19 cellular contexts compared by ENCODE assay signal in the genomic region with DNA sequence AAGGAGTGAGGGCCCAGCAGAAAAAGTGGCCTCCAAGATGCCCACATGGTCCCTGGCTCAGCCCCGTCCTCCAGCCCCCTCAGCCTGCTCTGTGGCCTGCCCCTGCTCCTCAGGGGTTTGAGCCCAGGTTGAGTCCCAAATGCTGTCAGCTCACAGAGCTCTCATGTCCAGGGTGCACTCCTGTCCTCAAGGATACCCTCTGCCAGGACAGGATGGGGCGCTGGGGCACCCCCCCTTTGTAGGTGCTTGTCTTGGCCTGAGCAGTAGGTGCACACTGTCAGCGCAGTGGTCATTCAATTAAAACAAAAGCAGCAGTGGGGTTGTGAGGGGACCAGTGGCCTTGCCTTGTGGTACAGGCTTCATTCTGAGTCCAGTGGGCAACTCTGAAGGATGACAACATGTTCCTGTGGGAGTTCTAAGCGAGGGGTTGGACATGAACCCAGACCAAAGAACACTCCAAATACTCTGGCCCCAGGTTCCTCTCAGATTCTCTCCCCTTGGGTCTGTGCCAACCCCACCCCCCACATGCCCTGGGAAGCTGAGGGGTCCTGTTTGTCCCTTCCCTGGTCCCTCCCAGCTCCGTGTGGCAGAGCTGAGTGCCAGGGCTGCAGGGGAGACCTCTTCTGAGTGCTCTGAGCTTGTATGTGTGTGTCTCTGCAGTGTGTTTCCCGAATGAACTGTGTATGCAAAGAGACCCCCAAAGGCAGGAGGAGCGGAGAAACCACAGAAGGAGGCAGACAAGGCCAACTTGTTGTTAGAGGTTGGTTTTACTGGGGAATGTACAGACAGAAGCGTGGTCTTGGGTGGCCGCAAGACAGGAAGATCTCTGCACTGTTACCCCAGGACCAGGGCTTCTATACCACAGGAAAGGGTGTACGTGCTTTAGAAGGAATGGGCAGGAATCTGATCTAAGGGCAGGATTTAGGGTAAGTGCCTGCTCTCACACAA.
DNase-seq lines count a peak whose midpoint lies in the region; ATAC-seq, FAIRE-seq and TF ChIP-seq lines count a peak whose summit lies in the region.
"Had no signal": no experiment of that assay in that cellular context is flagged by ENCODE, and none has a peak within 500 bp of the region (broad histone marks: within the 10 kb centered on the region; RNA-seq: fewer than 3 reads in every experiment).

No MANE protein-coding gene starts in this region.

- H3K4me1 ChIP-seq in BLaER1 treated with 17β-estradiol and CSF1 and Interleukin-3, amounts not matched to agents 10 nM and 100 nM = peaks cover 33 to 44% (median 41%) of the 10 kb centered on the region in 10 experiments
- H3K4me1 ChIP-seq in IMR-90 (ENCODE audit: control insufficient read depth, insufficient read depth, low read length) (peaks cover 6% of the 10 kb centered on the region; the same call in 1 of the 2 replicates), H1 (replicated peaks in 1 of 4; ENCODE audit: control insufficient read depth in 3 of 4, insufficient read depth in 4 of 4, low read length in 3 of 4) (peaks cover 0 to 7% (median 0%) of the 10 kb centered on the region in 4 experiments; a peak in 3 of 7 replicates), spleen (peaks cover 0 to 27% (median 16%) of the 10 kb centered on the region in 6 donors), A673 (ENCODE audit: insufficient read depth, low read length, poor library complexity, severe bottlenecking) (peaks cover 7% of the 10 kb centered on the region)

- peak overlapping the region; percentile 41 to 75 (median 59); a peak in 21 of 22 replicates for H3K27ac ChIP-seq in BLaER1 treated with 17β-estradiol and CSF1 and Interleukin-3, amounts not matched to agents 10 nM and 100 nM
- peak overlapping the region; percentile 20; the same call in 1 of the 2 replicates for H3K27ac ChIP-seq in IMR-90 (ENCODE audit: insufficient read depth, low read length)
- H3K27ac ChIP-seq in H1 (ENCODE audit: low read depth, low read length) = no peak overlapping the region
- H3K27ac ChIP-seq in spleen = peak overlapping the region in 4 of 8 donors; percentile 31 to 61 (median 43)
- H3K27ac ChIP-seq in A673 (ENCODE audit: low read depth, low read length, poor library complexity, severe bottlenecking) = no peak overlapping the region

- peak overlapping the region; percentile 85 for H2AFZ ChIP-seq in IMR-90 (replicated peaks; ENCODE audit: low read length, poor library complexity)
- H2AFZ ChIP-seq in H1 (ENCODE audit: low read length) = no peak overlapping the region

- peaks cover 18% of the 10 kb centered on the region for H3K4me1 Mint-ChIP-seq in nephron

- CTCF ChIA-PET in IMR-90 (lab: Yijun Ruan, JAX) (no interaction called here), H1 (lab: Charles Lee; ENCODE audit: partially characterized antibody) (interaction anchor here (1.3 to 1.4 kb wide), 3 partner anchors 14 to 123 kb away, joined by 3 to 5 read pairs (median 4); no protein-coding TSS in a partner anchor), A673 (lab: Charles Lee) (no interaction called here)

- WGBS in IMR-90 (ENCODE audit: extremely low coverage in 2 of 2, insufficient read length in 1 of 2), 2 experiments = 85% methylated on average over 3 of the region's 10 CpGs; no CpG with 5 or more reads in 1 of the 2 experiments
- 91% methylated on average over 9 of the region's 10 CpGs; no CpG with 5 or more reads in 1 of the 2 experiments for WGBS in H1 (ENCODE audit: extremely low coverage in 1 of 2, insufficient coverage in 1 of 2, insufficient read length in 1 of 2, insufficient replicate concordance in 2 of 2, low coverage in 1 of 2, low lambda C conversion rate in 2 of 2, missing lambda C conversion rate in 1 of 2), 2 experiments
- 49 to 70% (median 60%) methylated on average over 10 of the region's 10 CpGs for WGBS in spleen, 5 donors

- ATAC-seq in IMR-90 (ENCODE audit: low read depth) (no peak; the same call in 1 of the 2 replicates), left colon (no peak)
- ATAC-seq: PC-3 had no signal

- H4K5ac ChIP-seq in IMR-90 (ENCODE audit: low read depth, low read length) = no peak overlapping the region; the same call in 1 of the 2 replicates
- H4K5ac ChIP-seq in H1 (ENCODE audit: insufficient read length, low read depth, low read length) = no peak overlapping the region

- H2BK20ac ChIP-seq in IMR-90 (ENCODE audit: low read depth, low read length) = peak overlapping the region; percentile 58; the same call in 1 of the 2 replicates
- no peak overlapping the region; the same call in 1 of the 2 replicates for H2BK20ac ChIP-seq in H1 (ENCODE audit: low read length)

- TF ChIP-seq POLR2A in IMR-90 (IDR thresholded peaks at IDR 0.05; ENCODE audit: low read depth, low read length) = no peak
- TF ChIP-seq POLR2A in H1 (IDR thresholded peaks at IDR 0.05; ENCODE audit: control extremely low read depth in 1 of 2, low read depth in 2 of 2, low read length in 2 of 2) = no peak
- TF ChIP-seq POLR2A in spleen (IDR thresholded peaks at IDR 0.05) = no peak

- peaks cover 20 to 40% (median 30%) of the 10 kb centered on the region in 11 experiments for H3K9me3 ChIP-seq in BLaER1 treated with 17β-estradiol and CSF1 and Interleukin-3, amounts not matched to agents 10 nM and 100 nM (replicated peaks in 1 of 11)
- H3K9me3 ChIP-seq in IMR-90 (ENCODE audit: control insufficient read depth, insufficient read depth, low read length) (peaks cover 15% of the 10 kb centered on the region), H1 (ENCODE audit: insufficient read depth in 2 of 2, low read depth in 1 of 2, low read length in 1 of 2) (peaks cover 15 to 16% of the 10 kb centered on the region in 2 experiments), spleen (peaks cover 7 to 18% (median 15%) of the 10 kb centered on the region in 8 donors), A673 (ENCODE audit: low read depth, low read length, poor library complexity, severe bottlenecking) (peaks cover 12% of the 10 kb centered on the region)

- no peak overlapping the region for H2BK12ac ChIP-seq in H1 (ENCODE audit: low read depth, low read length)

- H2BK120ac ChIP-seq in IMR-90 (ENCODE audit: low read depth, low read length) (peak overlapping the region; percentile 15), H1 (replicated peaks; ENCODE audit: low read depth, low read length) (no peak overlapping the region)

- H3K14ac ChIP-seq in IMR-90 (replicated peaks; ENCODE audit: low read depth, low read length) (no peak overlapping the region), H1 (ENCODE audit: insufficient read length) (no peak overlapping the region)

- H3K23ac ChIP-seq in IMR-90 (ENCODE audit: low read depth, low read length) = no peak overlapping the region; the same call in 1 of the 2 replicates
- H3K23ac ChIP-seq in H1 (ENCODE audit: insufficient read length) = no peak overlapping the region

- no peaks in the 10 kb centered on the region for H3K79me2 ChIP-seq in H1 (ENCODE audit: control insufficient read depth in 1 of 2, insufficient read depth in 2 of 2, low read length in 2 of 2)

- H4K91ac ChIP-seq in IMR-90 (ENCODE audit: insufficient read depth, low read depth, low read length) = peak overlapping the region; percentile 17; the same call in 1 of the 2 replicates
- H4K91ac ChIP-seq in H1 (replicated peaks; ENCODE audit: insufficient read length, low read length) = no peak overlapping the region

- no peak overlapping the region for H3K56ac ChIP-seq in IMR-90 (ENCODE audit: extremely low read depth, insufficient read depth, low read length)
- H3K56ac ChIP-seq in H1 (replicated peaks; ENCODE audit: insufficient read length, low read depth, low read length) = no peak overlapping the region

- H3K4ac ChIP-seq in IMR-90 (ENCODE audit: low read depth, low read length) = peak overlapping the region; percentile 70
- H3K4ac ChIP-seq in H1 (replicated peaks; ENCODE audit: insufficient read length, low read depth, low read length) = no peak overlapping the region

- no peak for FAIRE-seq in H1 (lab: Jason Lieb, UNC)
- FAIRE-seq: GM12892 had no signal

- H3K4me3 ChIP-seq in BLaER1 treated with 17β-estradiol and CSF1 and Interleukin-3, amounts not matched to agents 10 nM and 100 nM = peak overlapping the region in 9 of 10 experiments; percentile 17 to 60 (median 37); a peak in 12 of 20 replicates
- H3K4me3 ChIP-seq in IMR-90 (ENCODE audit: insufficient read depth, low read depth, low read length) = no peak overlapping the region
- H3K4me3 ChIP-seq in H1 (ENCODE audit: extremely low read depth in 1 of 4, insufficient read depth in 2 of 4, low read depth in 3 of 4, low read length in 4 of 4) = no peak overlapping the region
- H3K4me3 ChIP-seq in spleen = no peak overlapping the region
- H3K4me3 ChIP-seq in A673 (ENCODE audit: low read depth, low read length, poor library complexity, severe bottlenecking) = no peak overlapping the region

- H2AK9ac ChIP-seq in IMR-90 (replicated peaks; ENCODE audit: low read depth, low read length, poor library complexity) = peak overlapping the region; percentile 73

- intact Hi-C loops in IMR-90 (cut with micrococcal nuclease) = loop anchor here (5.0 to 10.0 kb wide), 2 partner anchors 152 to 261 kb away; no protein-coding TSS in a partner anchor
- intact Hi-C loops in left colon (cut with DNase I, micrococcal nuclease) = no loop called here
- intact Hi-C loops in spleen (cut with DNase I; ENCODE audit: low total_unique reads) = no loop called here
- intact Hi-C loops in A673 (cut with micrococcal nuclease; ENCODE audit: unreplicated experiment) = no loop called here

- H3K4me2 ChIP-seq in BLaER1 treated with 17β-estradiol and CSF1 and Interleukin-3, amounts not matched to agents 10 nM and 100 nM = peak overlapping the region; percentile 81 to 96 (median 88)
- no peak overlapping the region for H3K4me2 ChIP-seq in IMR-90 (ENCODE audit: low read depth, low read length)
- H3K4me2 ChIP-seq in H1 (ENCODE audit: insufficient read depth in 1 of 2, low read depth in 2 of 2, low read length in 2 of 2) = no peak overlapping the region

- peaks cover 3% of the 10 kb centered on the region for H3K36me3 Mint-ChIP-seq in nephron (ENCODE audit: low read depth)
- H3K36me3 Mint-ChIP-seq: activated naive CD4-positive, alpha-beta T cell treated with anti-CD3 and anti-CD28 coated beads, Interleukin-2, amount 50 U/mL, for 24 hours; brain had no signal

- no peaks in the 10 kb centered on the region for H3K23me2 ChIP-seq in H1 (ENCODE audit: low read depth, low read length)

- DNase-seq in IMR-90 = no peak
- DNase-seq in H1 (ENCODE audit: low read depth in 1 of 2, low spot score in 2 of 2) = peak in 1 of 2 experiments; percentile 43
- DNase-seq in mesenteric fat pad (ENCODE audit: low spot score) = no peak
- no peak for DNase-seq in left colon
- DNase-seq in spleen = no peak
- DNase-seq in A673 (ENCODE audit: low spot score) = no peak
- DNase-seq: activated T-cell treated with anti-CD3 and anti-CD28 coated beads, Interleukin-2, amount 50 U/mL, for 4 hours; glutamatergic neuron; NCI-H2171; NCI-H748 treated with DMSO at 0.1 percent for 48 hours; occipital lobe; PC-3; stimulated activated CD4-positive, alpha-beta T cell treated with anti-CD3 and anti-CD28 coated beads, Interleukin-2, amount 100 ng/mL, for 48 hours; T-helper 9 cell had no signal

- H3K9me1 ChIP-seq in IMR-90 (ENCODE audit: insufficient read depth, low read length) = peaks cover 8% of the 10 kb centered on the region; the same call in 1 of the 2 replicates

- H3K18ac ChIP-seq in IMR-90 (ENCODE audit: low read depth, low read length) (peak overlapping the region; percentile 2; the same call in 1 of the 2 replicates), H1 (ENCODE audit: extremely low read depth, low read length) (no peak overlapping the region)

- H3K9me3 Mint-ChIP-seq in nephron = peaks cover 19% of the 10 kb centered on the region
- H3K9me3 Mint-ChIP-seq: activated naive CD4-positive, alpha-beta T cell treated with anti-CD3 and anti-CD28 coated beads, Interleukin-2, amount 50 U/mL, for 24 hours had no signal

- no peaks in the 10 kb centered on the region for H3K27me3 Mint-ChIP-seq in nephron (ENCODE audit: low read depth)

- POLR2A ChIA-PET in IMR-90 (lab: Charles Lee; ENCODE audit: unreplicated experiment) = no interaction called here
- POLR2A ChIA-PET in H1 (lab: Charles Lee; ENCODE audit: partially characterized antibody) = no interaction called here
- POLR2A ChIA-PET in A673 (lab: Charles Lee; ENCODE audit: low non-redundant PET) = no interaction called here

- H3K27me3 ChIP-seq in BLaER1 treated with 17β-estradiol and CSF1 and Interleukin-3, amounts not matched to agents 10 nM and 100 nM = no peaks in the 10 kb centered on the region
- H3K27me3 ChIP-seq in IMR-90 (ENCODE audit: control insufficient read depth, insufficient read depth, low read length) (peaks cover 4% of the 10 kb centered on the region), H1 (replicated peaks in 1 of 4; ENCODE audit: control insufficient read depth in 3 of 4, extremely low read depth in 1 of 4, insufficient read depth in 3 of 4, low read length in 3 of 4) (no peaks in the 10 kb centered on the region), spleen (replicated peaks in 1 of 7) (peaks cover 0 to 35% (median 0%) of the 10 kb centered on the region in 7 donors), A673 (replicated peaks; ENCODE audit: insufficient read depth, low read depth, low read length, poor library complexity) (no peaks in the 10 kb centered on the region)

- H3K79me1 ChIP-seq in IMR-90 (ENCODE audit: low read depth in 1 of 2, low read length in 2 of 2) (no peaks in the 10 kb centered on the region), H1 (ENCODE audit: low read depth, low read length) (no peaks in the 10 kb centered on the region)

- TF ChIP-seq RAD21 in IMR-90 (IDR thresholded peaks at IDR 0.05; ENCODE audit: low read length) = no peak
- TF ChIP-seq RAD21 in H1 (IDR thresholded peaks at IDR 0.05 in 1 of 2, conservative IDR thresholded peaks at IDR 0.05 in 1 of 2; ENCODE audit: low read depth in 2 of 2, low read length in 2 of 2) = no peak

- H2AK5ac ChIP-seq in IMR-90 (ENCODE audit: low read depth, low read length) (peak overlapping the region; percentile 62), H1 (ENCODE audit: low read depth, low read length) (no peak overlapping the region)

- in situ Hi-C loops in IMR-90 (cut with MboI; ENCODE audit: low sequenced_read_pairs) = no loop called here

- H2BK15ac ChIP-seq in IMR-90 (ENCODE audit: low read depth, low read length) = no peak overlapping the region
- H2BK15ac ChIP-seq in H1 (ENCODE audit: low read length) = peak overlapping the region; percentile 55; the same call in 1 of the 2 replicates

- H3K27ac Mint-ChIP-seq in nephron = peak overlapping the region; percentile 43 to 74 (median 63)
- H3K27ac Mint-ChIP-seq: activated naive CD4-positive, alpha-beta T cell treated with anti-CD3 and anti-CD28 coated beads, Interleukin-2, amount 50 U/mL, for 24 hours had no signal

- BruUV-seq in IMR-90 (replicated peaks; lab: Mats Ljungman, UMichigan) = no TSS peak
- BruUV-seq in A673 (replicated peaks; lab: Mats Ljungman, UMichigan) = no TSS peak

- dilution Hi-C loops in IMR-90 (cut with HindIII; ENCODE audit: low sequenced_read_pairs, unreplicated experiment) = no loop called here

- TF ChIP-seq CTCF in IMR-90 (conservative IDR thresholded peaks at IDR 0.05; ENCODE audit: low read depth, low read length) (no peak), H1 (IDR thresholded peaks at IDR 0.05; ENCODE audit: control extremely low read depth in 1 of 3, insufficient read depth in 1 of 3, low read depth in 1 of 3, low read length in 3 of 3) (no peak), nephron (IDR thresholded peaks at IDR 0.05; ENCODE audit: unreplicated experiment in 3 of 3) (no peak), spleen (IDR thresholded peaks at IDR 0.05 in 8 of 11, conservative IDR thresholded peaks at IDR 0.05 in 3 of 11) (no peak), A673 (conservative IDR thresholded peaks at IDR 0.05; ENCODE audit: low read depth, low read length) (no peak)

- H3K4me3 Mint-ChIP-seq in nephron = no peak overlapping the region
- H3K4me3 Mint-ChIP-seq: activated naive CD4-positive, alpha-beta T cell treated with anti-CD3 and anti-CD28 coated beads, Interleukin-2, amount 50 U/mL, for 24 hours; activated T-cell treated with anti-CD3 and anti-CD28 coated beads, Interleukin-2, amount 50 U/mL, for 4 hours had no signal

- peak overlapping the region; percentile 24 to 63 (median 40); a peak in 15 of 22 replicates for H3K9ac ChIP-seq in BLaER1 treated with 17β-estradiol and CSF1 and Interleukin-3, amounts not matched to agents 10 nM and 100 nM
- H3K9ac ChIP-seq in IMR-90 (ENCODE audit: low read depth, low read length) = peak overlapping the region; percentile 8; the same call in 1 of the 2 replicates
- no peak overlapping the region for H3K9ac ChIP-seq in H1 (replicated peaks in 1 of 4; ENCODE audit: extremely low read depth in 1 of 4, low read depth in 3 of 4, low read length in 3 of 4)

- TF ChIP-seq EP300 in H1 (IDR thresholded peaks at IDR 0.05; ENCODE audit: borderline replicate concordance in 1 of 2, low read depth in 2 of 2, low read length in 2 of 2) = no peak

- peaks cover 8 to 26% (median 15%) of the 10 kb centered on the region in 11 experiments; a peak in 19 of 22 replicates for H3K36me3 ChIP-seq in BLaER1 treated with 17β-estradiol and CSF1 and Interleukin-3, amounts not matched to agents 10 nM and 100 nM
- H3K36me3 ChIP-seq in IMR-90 (ENCODE audit: control insufficient read depth, insufficient read depth, low read length) (no peaks in the 10 kb centered on the region), H1 (ENCODE audit: control insufficient read depth in 2 of 4, insufficient read depth in 4 of 4, low read length in 3 of 4) (no peaks in the 10 kb centered on the region), spleen (no peaks in the 10 kb centered on the region), A673 (ENCODE audit: insufficient read depth, low read length, poor library complexity, severe bottlenecking) (no peaks in the 10 kb centered on the region)

- peak overlapping the region in 1 of 2 experiments; percentile 76; a peak in 1 of 4 replicates for H4K8ac ChIP-seq in IMR-90 (ENCODE audit: low read depth in 2 of 2, low read length in 2 of 2)
- peak overlapping the region; percentile 29 for H4K8ac ChIP-seq in H1 (ENCODE audit: extremely low read depth, insufficient read depth, low read length)

- H2BK5ac ChIP-seq in IMR-90 (ENCODE audit: low read depth, low read length, poor library complexity, severe bottlenecking) (no peak overlapping the region), H1 (ENCODE audit: low read depth, low read length) (no peak overlapping the region)

- H4K20me1 ChIP-seq in BLaER1 treated with 17β-estradiol and CSF1 and Interleukin-3, amounts not matched to agents 10 nM and 100 nM = peaks cover 0 to 11% (median 0%) of the 10 kb centered on the region in 11 experiments; a peak in 3 of 22 replicates
- H4K20me1 ChIP-seq in IMR-90 (ENCODE audit: insufficient read depth, low read length) = no peaks in the 10 kb centered on the region
- no peaks in the 10 kb centered on the region for H4K20me1 ChIP-seq in H1 (replicated peaks in 1 of 2; ENCODE audit: control insufficient read depth in 1 of 2, insufficient read depth in 2 of 2, low read length in 2 of 2)

Comparison
In these comparisons a context has a peak if more than half of its experiments do, and no peak if none do; other contexts are left out.
1. H3K27ac ChIP-seq: peak in BLaER1 treated with 17β-estradiol and CSF1 and Interleukin-3, amounts not matched to agents 10 nM and 100 nM (11 of 11) and IMR-90 (single experiment); none in H1 (single experiment) and A673 (single experiment).
2. H3K4me2 ChIP-seq: peak in BLaER1 treated with 17β-estradiol and CSF1 and Interleukin-3, amounts not matched to agents 10 nM and 100 nM (11 of 11); none in IMR-90 (single experiment) and H1 (0 of 2).
3. H3K4me3 ChIP-seq: peak in BLaER1 treated with 17β-estradiol and CSF1 and Interleukin-3, amounts not matched to agents 10 nM and 100 nM (9 of 10); none in IMR-90 (single experiment), H1 (0 of 4), spleen (0 of 8) and A673 (single experiment).
4. H3K9ac ChIP-seq: peak in BLaER1 treated with 17β-estradiol and CSF1 and Interleukin-3, amounts not matched to agents 10 nM and 100 nM (11 of 11) and IMR-90 (single experiment); none in H1 (0 of 4).